In genomic region chr12:26678697-26679660, GRCh38 we compare ENCODE assay signal across 1 cellular context.
TF ChIP-seq lines count a peak whose summit lies in the region.

No MANE protein-coding gene starts in this region.

TF ChIP-seq in GM23338, 12 proteins besides CTCF, POLR2A, EP300 and RAD21 (continued from another document):
- TF ChIP-seq ZNF462 (CRISPR knock-in tag; IDR thresholded peaks at IDR 0.05), result peak; percentile 77
TF ChIP-seq in GM23338: peak in this region for 3.
